Comparison of ENCODE assay signal across 1 cellular context in genomic region chr1:169100208-169100882, GRCh38.
TF ChIP-seq lines count a peak whose summit lies in the region.

No MANE protein-coding gene starts in this region.

TF ChIP-seq in HepG2, 621 proteins besides CTCF, POLR2A, EP300 and RAD21 (continued from another document):
- TF ChIP-seq ZNF609 (CRISPR knock-in tag; IDR thresholded peaks at IDR 0.05; ENCODE audit: borderline replicate concordance): no peak
